In genomic region chr4:57270350-57270749, GRCh38 we compare ENCODE assay signal across 20 cellular contexts.
DNase-seq lines count a peak whose midpoint lies in the region; ATAC-seq and TF ChIP-seq lines count a peak whose summit lies in the region.
"Had no signal": no experiment of that assay in that cellular context is flagged by ENCODE, and none has a peak within 500 bp of the region (broad histone marks: within the 10 kb centered on the region; RNA-seq: fewer than 3 reads in every experiment).

No MANE protein-coding gene starts in this region.

- no peaks in the 10 kb centered on the region for H3K9me3 Mint-ChIP-seq in activated CD4-positive, alpha-beta memory T cell treated with anti-CD3 and anti-CD28 coated beads for 36 hours
- no peaks in the 10 kb centered on the region for H3K9me3 Mint-ChIP-seq in immature natural killer cell
- H3K9me3 Mint-ChIP-seq: T-helper 1 cell treated with Interleukin-12 subunit alpha and Interleukin-12 subunit beta and Interleukin-4 antibody, amounts not matched to agents 30 μg/mL and 1 μg/mL, for 36 hours had no signal

- H2BK5ac ChIP-seq in trophoblast cell (ENCODE audit: low read depth, low read length, poor library complexity): no peak overlapping the region

- H3K27ac Mint-ChIP-seq in activated CD4-positive, alpha-beta memory T cell treated with anti-CD3 and anti-CD28 coated beads for 36 hours: no peak overlapping the region
- no peak overlapping the region for H3K27ac Mint-ChIP-seq in immature natural killer cell
- H3K27ac Mint-ChIP-seq: activated T-helper 17 cell treated with anti-CD3 and anti-CD28 coated beads, Interleukin-2, amount 50 U/mL, for 72 hours; T-helper 1 cell treated with Interleukin-12 subunit alpha and Interleukin-12 subunit beta and Interleukin-4 antibody, amounts not matched to agents 30 μg/mL and 1 μg/mL, for 36 hours had no signal

- no peaks in the 10 kb centered on the region for H3K4me1 ChIP-seq in trophoblast cell (ENCODE audit: control insufficient read depth in 1 of 2, insufficient read depth in 2 of 2, low read length in 2 of 2)
- H3K4me1 ChIP-seq in effector memory CD4-positive, alpha-beta T cell (ENCODE audit: control insufficient read depth, insufficient read depth, low read length, poor library complexity, severe bottlenecking): no peaks in the 10 kb centered on the region

- no peak overlapping the region for H4K91ac ChIP-seq in trophoblast cell (ENCODE audit: low read depth, low read length)

- DNase-seq in ELF-1 (ENCODE audit: low read depth, low spot score) (peak; percentile 9), cardiac fibroblast (ENCODE audit: low read depth in 2 of 2) (peak; percentile 1 to 41), left cardiac atrium (peak; percentile 62), trophoblast cell (peak; percentile 66 to 75), immature natural killer cell (no peak), caudate nucleus (lab: John Stamatoyannopoulos, UW) (no peak)
- DNase-seq in activated CD4-positive, alpha-beta memory T cell treated with anti-CD3 and anti-CD28 coated beads for 36 hours: no peak
- no peak for DNase-seq in effector memory CD4-positive, alpha-beta T cell
- DNase-seq: 8988T; activated CD4-positive, CD25-positive, alpha-beta regulatory T cell treated with anti-CD3 and anti-CD28 coated beads, Interleukin-2, amount 50 U/mL, for 72 hours; Calu3; NCI-H1048; NCI-H2029 treated with DMSO at 0.1 percent for 48 hours; NCI-H524; occipital lobe; SIG-M5 had no signal

- no peaks in the 10 kb centered on the region for H3K27me3 ChIP-seq in trophoblast cell (ENCODE audit: insufficient read depth, low read length)
- no peaks in the 10 kb centered on the region for H3K27me3 ChIP-seq in effector memory CD4-positive, alpha-beta T cell (replicated peaks; ENCODE audit: control insufficient read depth, insufficient read depth, low read length, poor library complexity, severe bottlenecking)

- H3K9ac ChIP-seq in trophoblast cell (ENCODE audit: low read length): no peak overlapping the region
- H3K9ac ChIP-seq: KMS-11 had no signal

- no peak overlapping the region for H3K18ac ChIP-seq in trophoblast cell (ENCODE audit: low read length)

- ATAC-seq in left cardiac atrium: peak; percentile 90 to 98
- ATAC-seq: activated T-helper 17 cell treated with anti-CD3 and anti-CD28 coated beads, Interleukin-2, amount 50 U/mL, for 72 hours; HCT116 had no signal

- POLR2A ChIA-PET in activated CD4-positive, alpha-beta memory T cell treated with anti-CD3 and anti-CD28 coated beads for 36 hours (lab: Charles Lee): no interaction called here

- no peaks in the 10 kb centered on the region for H3K79me2 ChIP-seq in trophoblast cell (ENCODE audit: control insufficient read depth, insufficient read depth, low read length, poor library complexity)

- TF ChIP-seq CTCF in cardiac fibroblast (IDR thresholded peaks at IDR 0.05; ENCODE audit: low read depth, low read length): no peak

- no peak overlapping the region for H3K4ac ChIP-seq in trophoblast cell (ENCODE audit: low read depth, low read length)

- H3K27ac ChIP-seq in trophoblast cell (ENCODE audit: low read depth, low read length) (no peak overlapping the region), caudate nucleus (ENCODE audit: low read depth, low read length) (no peak overlapping the region)
- H3K27ac ChIP-seq in effector memory CD4-positive, alpha-beta T cell (ENCODE audit: insufficient read depth, low read length, poor library complexity, severe bottlenecking): no peak overlapping the region
- H3K27ac ChIP-seq: KMS-11 had no signal

- no peak overlapping the region for H2BK12ac ChIP-seq in trophoblast cell (ENCODE audit: low read length)

- no peaks in the 10 kb centered on the region for H3K36me3 Mint-ChIP-seq in activated CD4-positive, alpha-beta memory T cell treated with anti-CD3 and anti-CD28 coated beads for 36 hours
- H3K36me3 Mint-ChIP-seq in immature natural killer cell: no peaks in the 10 kb centered on the region

- H3K4me1 Mint-ChIP-seq in activated CD4-positive, alpha-beta memory T cell treated with anti-CD3 and anti-CD28 coated beads for 36 hours (ENCODE audit: low read depth): no peaks in the 10 kb centered on the region
- H3K4me1 Mint-ChIP-seq in immature natural killer cell: no peaks in the 10 kb centered on the region
- H3K4me1 Mint-ChIP-seq: activated T-helper 17 cell treated with anti-CD3 and anti-CD28 coated beads, Interleukin-2, amount 50 U/mL, for 72 hours had no signal

- no peaks in the 10 kb centered on the region for H3K27me3 Mint-ChIP-seq in activated CD4-positive, alpha-beta memory T cell treated with anti-CD3 and anti-CD28 coated beads for 36 hours
- peaks cover 4 to 7% (median 4%) of the 10 kb centered on the region in 3 donors for H3K27me3 Mint-ChIP-seq in immature natural killer cell (ENCODE audit: low read depth in 3 of 3)

- H3K14ac ChIP-seq in trophoblast cell (ENCODE audit: low read length): no peak overlapping the region

- no peak overlapping the region for H2AK5ac ChIP-seq in trophoblast cell (ENCODE audit: low read length)

- H3K4me3 ChIP-seq in cardiac fibroblast (replicated peaks in 1 of 2; ENCODE audit: low read depth in 2 of 2, low read length in 2 of 2): no peak overlapping the region
- no peak overlapping the region for H3K4me3 ChIP-seq in trophoblast cell (ENCODE audit: low read depth, low read length)
- H3K4me3 ChIP-seq in effector memory CD4-positive, alpha-beta T cell (ENCODE audit: insufficient read depth, low read depth, low read length, poor library complexity, severe bottlenecking): no peak overlapping the region

- no peak overlapping the region for H2AFZ ChIP-seq in trophoblast cell (ENCODE audit: insufficient read depth, low read length, poor library complexity)

- no CpG with 5 or more reads among the region's 7 CpGs for WGBS in trophoblast cell (ENCODE audit: extremely low coverage, insufficient coverage, insufficient read length)

- H2BK120ac ChIP-seq in trophoblast cell (ENCODE audit: insufficient read depth, low read length, poor library complexity): no peak overlapping the region

- no peak overlapping the region for H4K8ac ChIP-seq in trophoblast cell (ENCODE audit: low read depth, low read length)

- no peak overlapping the region for H3K4me2 ChIP-seq in trophoblast cell (ENCODE audit: low read length)
- H3K4me2 ChIP-seq: KMS-11 had no signal

- H3K36me3 ChIP-seq in trophoblast cell (ENCODE audit: control insufficient read depth in 1 of 2, insufficient read depth in 2 of 2, low read length in 2 of 2): no peaks in the 10 kb centered on the region
- H3K36me3 ChIP-seq in effector memory CD4-positive, alpha-beta T cell (ENCODE audit: control insufficient read depth, insufficient read depth, low read length): no peaks in the 10 kb centered on the region

- intact Hi-C loops in left cardiac atrium (cut with DNase I): no loop called here
- intact Hi-C loops in activated CD4-positive, alpha-beta memory T cell treated with anti-CD3 and anti-CD28 coated beads for 36 hours (cut with micrococcal nuclease): no loop called here

- H4K12ac ChIP-seq in trophoblast cell (ENCODE audit: low read depth, low read length): no peak overlapping the region

- no peak overlapping the region for H3K4me3 Mint-ChIP-seq in activated CD4-positive, alpha-beta memory T cell treated with anti-CD3 and anti-CD28 coated beads for 36 hours
- H3K4me3 Mint-ChIP-seq in immature natural killer cell: no peak overlapping the region
- H3K4me3 Mint-ChIP-seq: activated T-helper 17 cell treated with anti-CD3 and anti-CD28 coated beads, Interleukin-2, amount 50 U/mL, for 72 hours; T-helper 1 cell treated with Interleukin-12 subunit alpha and Interleukin-12 subunit beta and Interleukin-4 antibody, amounts not matched to agents 30 μg/mL and 1 μg/mL, for 36 hours had no signal

- CTCF ChIA-PET in activated CD4-positive, alpha-beta memory T cell treated with anti-CD3 and anti-CD28 coated beads for 36 hours (lab: Charles Lee): interaction anchor here (0.9 kb wide), 1 partner anchor 16 kb away, joined by 5 read pairs; no protein-coding TSS in a partner anchor

- H3K23ac ChIP-seq in trophoblast cell (ENCODE audit: low read length): no peak overlapping the region

- no peaks in the 10 kb centered on the region for H3K9me3 ChIP-seq in trophoblast cell (ENCODE audit: insufficient read depth, low read depth, low read length)
- no peaks in the 10 kb centered on the region for H3K9me3 ChIP-seq in effector memory CD4-positive, alpha-beta T cell (ENCODE audit: control insufficient read depth, low read length)

- H3K79me1 ChIP-seq in trophoblast cell (ENCODE audit: low read length): no peaks in the 10 kb centered on the region

Comparison
In these comparisons a context has a peak if more than half of its experiments do, and no peak if none do; other contexts are left out.
1. DNase-seq: peak in ELF-1 (single experiment), cardiac fibroblast (2 of 2), left cardiac atrium (single experiment) and trophoblast cell (2 of 2); none in activated CD4-positive, alpha-beta memory T cell treated with anti-CD3 and anti-CD28 coated beads for 36 hours (single experiment), immature natural killer cell (0 of 3), caudate nucleus (0 of 61) and effector memory CD4-positive, alpha-beta T cell (0 of 3).